8 cellular contexts compared by ENCODE assay signal in the genomic region with DNA sequence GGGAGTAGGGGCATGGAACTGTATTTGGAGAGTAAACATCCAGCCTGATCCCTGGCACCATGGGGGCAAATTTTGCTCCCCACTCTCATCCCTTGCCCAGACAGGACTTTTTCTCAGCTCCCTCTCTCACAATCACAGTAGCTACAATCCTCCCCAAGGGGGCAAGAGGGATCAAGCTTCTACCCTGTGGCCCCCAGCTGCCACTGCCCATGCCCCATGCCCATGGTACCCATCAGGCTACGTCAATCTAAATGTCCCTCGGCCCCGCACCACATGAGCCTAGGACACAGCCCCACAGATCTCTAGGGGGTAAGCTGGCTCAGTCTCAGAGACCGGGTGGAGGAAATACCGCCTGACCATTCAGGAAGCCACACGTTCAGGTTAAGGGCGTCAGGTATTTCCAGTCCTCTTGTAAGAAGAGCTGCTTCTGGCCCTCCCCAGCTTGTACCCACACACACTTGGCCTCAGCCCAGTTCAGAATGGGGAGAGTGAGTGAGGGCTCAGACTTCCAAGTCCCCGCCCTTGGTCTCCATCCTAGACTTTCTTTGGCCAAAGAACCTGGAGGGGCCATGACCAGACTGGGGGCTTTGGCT.
DNase-seq lines count a peak whose midpoint lies in the region; ATAC-seq and TF ChIP-seq lines count a peak whose summit lies in the region.
"Had no signal": no experiment of that assay in that cellular context is flagged by ENCODE, and none has a peak within 500 bp of the region (broad histone marks: within the 10 kb centered on the region; RNA-seq: fewer than 3 reads in every experiment).

No MANE protein-coding gene starts in this region.

- TF ChIP-seq CTCF in GM12865 (IDR thresholded peaks at IDR 0.05; ENCODE audit: insufficient read depth, low read depth, low read length, missing control alignments) = no peak
- no peak for TF ChIP-seq CTCF in RWPE2 (IDR thresholded peaks at IDR 0.05; ENCODE audit: poor library complexity, severe bottlenecking)
- no peak for TF ChIP-seq CTCF in fibroblast of mammary gland (conservative IDR thresholded peaks at IDR 0.05; ENCODE audit: control insufficient read depth, insufficient read depth, low read depth, low read length)

- H3K9me3 ChIP-seq in RWPE2 (ENCODE audit: severe bottlenecking) = no peaks in the 10 kb centered on the region

- peaks cover 35% of the 10 kb centered on the region for H3K36me3 ChIP-seq in RWPE2 (ENCODE audit: low read depth)

- H3K27ac ChIP-seq in RWPE2 (ENCODE audit: poor library complexity, severe bottlenecking) (peak overlapping the region; percentile 78), skin epidermis (peak overlapping the region in 15 of 21 experiments; percentile 16 to 100 (median 82))

- H3K4me1 ChIP-seq in RWPE2 (ENCODE audit: insufficient read depth, poor library complexity, severe bottlenecking) = no peaks in the 10 kb centered on the region

- DNase-seq in GM12865 (ENCODE audit: low read depth) (peak; percentile 43), RWPE2 (ENCODE audit: low spot score) (no peak), fibroblast of mammary gland (ENCODE audit: low read depth) (peak; percentile 24), NCI-H1417 treated with DMSO at 0.1 percent for 48 hours (lab: John Stamatoyannopoulos, UW) (no peak)
- DNase-seq: kidney had no signal

- H3K27me3 ChIP-seq in RWPE2 (ENCODE audit: insufficient read depth, poor library complexity, severe bottlenecking) = no peaks in the 10 kb centered on the region

- H3K4me3 ChIP-seq in GM12865 (ENCODE audit: low read depth, low read length) (no peak overlapping the region), RWPE2 (ENCODE audit: severe bottlenecking) (peak overlapping the region; percentile 64), fibroblast of mammary gland (ENCODE audit: control insufficient read depth, low read depth, low read length) (peak overlapping the region; percentile 73), skin epidermis (peak overlapping the region in 2 of 7 experiments; percentile 60 to 74)

- ATAC-seq in RWPE2 (ENCODE audit: low read depth) = peak; percentile 15; the same call in 2 of the 3 replicates
- ATAC-seq in HG03108 (IDR thresholded peaks at IDR 0.05; ENCODE audit: unreplicated experiment) = no peak
- ATAC-seq in HG02623 (IDR thresholded peaks at IDR 0.05; ENCODE audit: unreplicated experiment) = no peak

Comparison
In these comparisons a context has a peak if more than half of its experiments do, and no peak if none do; other contexts are left out.
1. DNase-seq: peak in GM12865 (single experiment) and fibroblast of mammary gland (single experiment); none in RWPE2 (single experiment) and NCI-H1417 treated with DMSO at 0.1 percent for 48 hours (single experiment).